Comparison of ENCODE assay signal across 23 cellular contexts in genomic region chr13:112058941-112059340, GRCh38. TPM values are rescaled to one million over a fixed set of nuclear protein-coding genes. Genes with fewer than 3 reads are reported as not detected.
"Had no signal": no experiment of that assay in that cellular context is flagged by ENCODE, and none has a peak within 500 bp of the region (broad histone marks: within the 10 kb centered on the region; RNA-seq: fewer than 3 reads in every experiment).

No MANE protein-coding gene starts in this region.

- H3K9ac ChIP-seq: KMS-11, SK-N-SH had no signal

- H3K4me1 Mint-ChIP-seq: activated naive CD4-positive, alpha-beta T cell treated with anti-CD3 and anti-CD28 coated beads, Interleukin-2, amount 10 ng/mL, durations not matched to agents 7 days and 5 days; activated T-helper 17 cell treated with anti-CD3 and anti-CD28 coated beads, Interleukin-2, amount 50 U/mL, for 72 hours had no signal

- H3K4me1 ChIP-seq: breast epithelium, SJCRH30 had no signal

- H3K36me3 ChIP-seq: breast epithelium, Peyer's patch, SJCRH30 had no signal

- H3K9me3 Mint-ChIP-seq: activated naive CD4-positive, alpha-beta T cell treated with anti-CD3 and anti-CD28 coated beads, Interleukin-2, amount 10 ng/mL, durations not matched to agents 7 days and 5 days; activated T-helper 17 cell treated with anti-CD3 and anti-CD28 coated beads, Interleukin-2, amount 50 U/mL, for 72 hours had no signal

- H3K9me3 ChIP-seq: breast epithelium, Peyer's patch, SJCRH30, SK-N-SH had no signal

- DNase-seq: activated CD4-positive, alpha-beta T cell treated with anti-CD3 and anti-CD28 coated beads for 4 hours; activated CD4-positive, alpha-beta T cell treated with anti-CD3 and anti-CD28 coated beads, Interleukin-2, amount 50 U/mL, for 4 hours; activated gamma-delta T cell treated with Interleukin-2 at 50 U/mL for 16 hours; activated naive CD4-positive, alpha-beta T cell treated with anti-CD3 and anti-CD28 coated beads, Interleukin-2, amount 10 ng/mL, durations not matched to agents 7 days and 5 days; activated naive CD8-positive, alpha-beta T cell treated with anti-CD3 and anti-CD28 coated beads for 36 hours; activated T-cell treated with anti-CD3 and anti-CD28 coated beads for 4 hours; activated T-cell treated with anti-CD3 and anti-CD28 coated beads, Interleukin-2, amount 50 U/mL, for 48 hours; caudate nucleus; NCI-H1436; NCI-H1694 treated with DMSO at 0.1 percent for 48 hours; NCI-H2171 treated with DMSO at 0.1 percent for 48 hours; NCI-H226; Peyer's patch; Right ventricle myocardium superior; SJCRH30; SK-N-SH had no signal

- H3K27ac Mint-ChIP-seq: activated naive CD4-positive, alpha-beta T cell treated with anti-CD3 and anti-CD28 coated beads, Interleukin-2, amount 10 ng/mL, durations not matched to agents 7 days and 5 days; activated naive CD8-positive, alpha-beta T cell treated with anti-CD3 and anti-CD28 coated beads for 36 hours; activated T-helper 17 cell treated with anti-CD3 and anti-CD28 coated beads, Interleukin-2, amount 50 U/mL, for 72 hours had no signal

- H3K27ac ChIP-seq: breast epithelium, KMS-11, Peyer's patch, RWPE1, SJCRH30 had no signal

- H3K4me3 Mint-ChIP-seq: activated naive CD4-positive, alpha-beta T cell treated with anti-CD3 and anti-CD28 coated beads, Interleukin-2, amount 10 ng/mL, durations not matched to agents 7 days and 5 days; activated naive CD8-positive, alpha-beta T cell treated with anti-CD3 and anti-CD28 coated beads for 36 hours; activated T-helper 17 cell treated with anti-CD3 and anti-CD28 coated beads, Interleukin-2, amount 50 U/mL, for 72 hours had no signal

- H3K4me3 ChIP-seq: breast epithelium, Peyer's patch, SJCRH30 had no signal

- H3K27me3 ChIP-seq: SJCRH30 had no signal

- H3K4me2 ChIP-seq: KMS-11, SK-N-SH had no signal

RNA-seq across cellular contexts. Expression of gene SOX1, which starts 8.0 kb away (rescaled TPM):
- total RNA-seq: activated naive CD8-positive, alpha-beta T cell treated with anti-CD3 and anti-CD28 coated beads for 36 hours; activated T-helper 17 cell treated with anti-CD3 and anti-CD28 coated beads, Interleukin-2, amount 50 U/mL, for 72 hours; breast epithelium; MCF 10A; Peyer's patch; Right ventricle myocardium superior; SJCRH30; T-helper 1 cell treated with Interleukin-12 subunit alpha and Interleukin-12 subunit beta and Interleukin-4 antibody, amounts not matched to agents 30 ng/mL and 1 ng/mL, for 36 hours had no signal
- polyA plus RNA-seq: adipose tissue, SK-N-SH had no signal
